ENCODE assay signal across 20 cellular contexts in the genomic region with DNA sequence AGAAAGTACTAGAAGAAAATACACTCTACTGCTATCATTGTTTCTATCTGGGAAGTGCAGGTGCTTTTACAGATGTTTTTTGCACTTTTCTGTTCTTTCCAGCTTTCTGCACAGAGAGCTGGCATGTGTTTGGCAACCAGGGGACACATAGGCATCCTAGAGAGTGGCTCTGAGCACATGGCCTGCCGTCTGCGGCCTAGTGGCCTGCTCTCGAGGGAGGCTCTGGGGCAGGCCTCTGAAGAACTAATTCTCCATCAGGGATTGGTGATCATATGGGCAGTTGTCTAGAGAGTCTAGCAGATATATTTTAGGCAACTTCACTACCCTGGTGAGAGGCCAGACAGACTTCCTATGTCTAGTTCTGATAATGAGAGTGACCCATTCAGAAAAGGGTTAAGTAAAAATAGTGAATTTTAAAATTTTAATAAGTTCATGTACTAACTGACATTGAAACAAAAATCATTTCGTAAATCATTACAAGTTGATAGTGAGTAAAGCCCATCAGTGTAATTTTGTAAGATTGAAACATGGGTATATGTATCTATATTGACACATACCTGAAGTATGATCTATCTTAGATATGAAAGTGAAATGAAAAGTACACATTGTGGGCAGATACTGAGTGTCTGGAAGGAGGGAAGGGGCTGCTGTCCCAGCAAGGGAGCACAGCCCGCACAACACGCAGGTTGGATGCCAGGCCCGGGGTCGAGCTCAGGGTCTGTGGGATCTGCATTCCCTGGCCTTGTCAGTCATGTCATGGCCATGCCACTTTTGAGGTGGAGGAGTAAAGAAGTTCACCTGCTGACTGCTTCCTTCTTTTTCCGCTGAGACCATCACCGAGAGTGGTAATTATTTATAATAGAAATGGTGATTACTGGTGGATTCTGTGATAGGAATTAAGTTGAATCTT.
DNase-seq lines count a peak whose midpoint lies in the region; ATAC-seq, FAIRE-seq and TF ChIP-seq lines count a peak whose summit lies in the region.
"Had no signal": no experiment of that assay in that cellular context is flagged by ENCODE, and none has a peak within 500 bp of the region (broad histone marks: within the 10 kb centered on the region; RNA-seq: fewer than 3 reads in every experiment).

No MANE protein-coding gene starts in this region.

- H3K4me3 ChIP-seq in GM12878 = no peak overlapping the region
- H3K4me3 ChIP-seq: GM23338 had no signal

- FAIRE-seq in GM12878 (lab: Jason Lieb, UNC) = no peak
- FAIRE-seq: HTR-8/SVneo had no signal

- H3K27ac Mint-ChIP-seq in activated CD4-positive, alpha-beta T cell treated with anti-CD3 and anti-CD28 coated beads for 36 hours = peak overlapping the region; percentile 39
- H3K27ac Mint-ChIP-seq in activated naive CD4-positive, alpha-beta T cell treated with anti-CD3 and anti-CD28 coated beads, Interleukin-2, amount 50 U/mL, for 72 hours = no peak overlapping the region
- H3K27ac Mint-ChIP-seq: GM23338 had no signal

- H3K27ac ChIP-seq in GM12878 (ENCODE audit: control insufficient read depth, insufficient read depth) = no peak overlapping the region
- H3K27ac ChIP-seq: KMS-11 had no signal

- H3K9me3 ChIP-seq in GM12878 (replicated peaks; ENCODE audit: control insufficient read depth, insufficient read depth, low read length) = no peaks in the 10 kb centered on the region

- DNase-seq in activated CD4-positive, alpha-beta T cell treated with anti-CD3 and anti-CD28 coated beads for 36 hours = no peak
- DNase-seq in activated CD4-positive, alpha-beta T cell treated with anti-CD3 and anti-CD28 coated beads, Interleukin-2, amount 50 U/mL, for 48 hours = no peak
- no peak for DNase-seq in activated naive CD4-positive, alpha-beta T cell treated with anti-CD3 and anti-CD28 coated beads, Interleukin-2, amount 50 U/mL, for 72 hours (ENCODE audit: low spot score in 2 of 2)
- DNase-seq in activated naive CD4-positive, alpha-beta T cell (lab: John Stamatoyannopoulos, UW) = no peak
- DNase-seq in GM12878 (ENCODE audit: low read depth, low spot score) (no peak), NCI-H1048 (lab: John Stamatoyannopoulos, UW) (no peak)
- DNase-seq in stimulated activated naive CD8-positive, alpha-beta T cell treated with anti-CD3 and anti-CD28 coated beads, Interleukin-15, Interleukin-2, amounts not matched to agents 100 U/mL and 50 U/mL, for 24 hours = no peak
- DNase-seq: CD4-positive, CD25-positive, alpha-beta regulatory T cell; DMS79; NCI-H1105; NCI-H2081; NCI-H524 treated with DMSO at 0.1 percent for 48 hours; NCI-H82; SIG-M5 had no signal

- no peaks in the 10 kb centered on the region for H3K27me3 Mint-ChIP-seq in activated CD4-positive, alpha-beta T cell treated with anti-CD3 and anti-CD28 coated beads for 36 hours
- H3K27me3 Mint-ChIP-seq: CD4-positive, CD25-positive, alpha-beta regulatory T cell had no signal

- WGBS in GM12878 (ENCODE audit: insufficient coverage, insufficient replicate concordance, low lambda C conversion rate, missing lambda C conversion rate) = 80% methylated on average over 10 of the region's 10 CpGs

- peak; percentile 95 for ATAC-seq in activated CD4-positive, alpha-beta T cell treated with anti-CD3 and anti-CD28 coated beads for 36 hours
- peak; percentile 63 to 97 for ATAC-seq in activated naive CD4-positive, alpha-beta T cell treated with anti-CD3 and anti-CD28 coated beads, Interleukin-2, amount 50 U/mL, for 72 hours
- ATAC-seq in GM12878 (peak; percentile 62), GM19455 (IDR thresholded peaks at IDR 0.05; ENCODE audit: unreplicated experiment) (no peak)
- ATAC-seq in stimulated activated naive CD8-positive, alpha-beta T cell treated with anti-CD3 and anti-CD28 coated beads, Interleukin-15, Interleukin-2, amounts not matched to agents 100 U/mL and 50 U/mL, for 24 hours = peak; percentile 32
- ATAC-seq: HCT116, Panc1 had no signal

- TF ChIP-seq POLR2A in GM12878 (IDR thresholded peaks at IDR 0.05; ENCODE audit: low read depth, low read length) = no peak

- SMC1A ChIA-PET in GM12878 (lab: Charles Lee; ENCODE audit: uncharacterized antibody, unreplicated experiment) = interaction anchor here (2.3 kb wide), 1 partner anchor 18 kb away, joined by 8 read pairs; no protein-coding TSS in a partner anchor

- H3K9me3 Mint-ChIP-seq in activated CD4-positive, alpha-beta T cell treated with anti-CD3 and anti-CD28 coated beads for 36 hours (ENCODE audit: low read depth) = no peaks in the 10 kb centered on the region
- no peaks in the 10 kb centered on the region for H3K9me3 Mint-ChIP-seq in activated naive CD4-positive, alpha-beta T cell treated with anti-CD3 and anti-CD28 coated beads, Interleukin-2, amount 50 U/mL, for 72 hours
- H3K9me3 Mint-ChIP-seq: CD4-positive, CD25-positive, alpha-beta regulatory T cell; GM23338 had no signal

- CTCF ChIA-PET in activated CD4-positive, alpha-beta T cell treated with anti-CD3 and anti-CD28 coated beads for 36 hours (lab: Charles Lee) = interaction anchor here (0.7 to 1.2 kb wide), 3 partner anchors 20 to 95 kb away, joined by 3 read pairs; no protein-coding TSS in a partner anchor
- CTCF ChIA-PET in GM12878 (lab: Yijun Ruan, JAX) = interaction anchor here (0.7 kb wide), 1 partner anchor 20 kb away, joined by 3 read pairs; no protein-coding TSS in a partner anchor

- H3K4me1 ChIP-seq in GM12878 (ENCODE audit: control insufficient read depth, insufficient read depth, low read length) = peaks cover 13% of the 10 kb centered on the region

- intact Hi-C loops in activated CD4-positive, alpha-beta T cell treated with anti-CD3 and anti-CD28 coated beads for 36 hours (cut with DNase I, micrococcal nuclease) = no loop called here
- intact Hi-C loops in GM12878 (cut with micrococcal nuclease; ENCODE audit: unreplicated experiment) = no loop called here

- RAD21 ChIA-PET in GM12878 (lab: Charles Lee; ENCODE audit: unreplicated experiment) = no interaction called here

- TF ChIP-seq CTCF in GM12878 (IDR thresholded peaks at IDR 0.05 in 2 of 3, conservative IDR thresholded peaks at IDR 0.05 in 1 of 3; ENCODE audit: control insufficient read depth in 2 of 3, extremely low read depth in 1 of 3, insufficient read depth in 1 of 3, low read depth in 3 of 3, low read length in 3 of 3) = no peak

- POLR2A ChIA-PET in activated CD4-positive, alpha-beta T cell treated with anti-CD3 and anti-CD28 coated beads for 36 hours (lab: Charles Lee) = interaction anchor here (1.0 kb wide), 1 partner anchor 78 kb away, joined by 7 read pairs; no protein-coding TSS in a partner anchor
- POLR2A ChIA-PET in GM12878 (lab: Charles Lee) = interaction anchor here (1.1 kb wide), 1 partner anchor 83 kb away, joined by 3 read pairs; no protein-coding TSS in a partner anchor

- no peak overlapping the region for H3K4me3 Mint-ChIP-seq in activated CD4-positive, alpha-beta T cell treated with anti-CD3 and anti-CD28 coated beads for 36 hours
- H3K4me3 Mint-ChIP-seq: CD4-positive, CD25-positive, alpha-beta regulatory T cell; GM23338 had no signal

- no TSS peak for BruUV-seq in GM12878 (replicated peaks; lab: Mats Ljungman, UMichigan)

- no peak overlapping the region for H2AFZ ChIP-seq in GM12878 (ENCODE audit: control insufficient read depth, low read depth, low read length)
- H2AFZ ChIP-seq: GM23338 had no signal

- no peaks in the 10 kb centered on the region for H3K36me3 ChIP-seq in GM12878 (ENCODE audit: control insufficient read depth in 2 of 2, insufficient read depth in 2 of 2, low read length in 1 of 2)

- no peaks in the 10 kb centered on the region for H4K20me1 ChIP-seq in GM12878 (ENCODE audit: control insufficient read depth, insufficient read depth)

- peaks cover 25% of the 10 kb centered on the region for H3K4me1 Mint-ChIP-seq in activated CD4-positive, alpha-beta T cell treated with anti-CD3 and anti-CD28 coated beads for 36 hours

- H3K4me2 ChIP-seq in GM12878 (ENCODE audit: control insufficient read depth, insufficient read depth) = no peak overlapping the region; the same call in 1 of the 2 replicates
- H3K4me2 ChIP-seq: GM23338, KMS-11 had no signal

- H3K27me3 ChIP-seq in GM12878 (replicated peaks in 1 of 2; ENCODE audit: control insufficient read depth in 2 of 2, insufficient read depth in 2 of 2, low read length in 1 of 2) = no peaks in the 10 kb centered on the region

- in situ Hi-C loops in GM12878 (cut with MboI) = no loop called here

- H3K9ac ChIP-seq in GM12878 (ENCODE audit: control insufficient read depth, insufficient read depth, low read length) = no peak overlapping the region
- H3K9ac ChIP-seq: KMS-11 had no signal

- H3K36me3 Mint-ChIP-seq in activated CD4-positive, alpha-beta T cell treated with anti-CD3 and anti-CD28 coated beads for 36 hours (ENCODE audit: low read depth) = no peaks in the 10 kb centered on the region
- no peaks in the 10 kb centered on the region for H3K36me3 Mint-ChIP-seq in activated naive CD4-positive, alpha-beta T cell treated with anti-CD3 and anti-CD28 coated beads, Interleukin-2, amount 50 U/mL, for 72 hours
- H3K36me3 Mint-ChIP-seq: CD4-positive, CD25-positive, alpha-beta regulatory T cell had no signal

- no peaks in the 10 kb centered on the region for H3K79me2 ChIP-seq in GM12878 (ENCODE audit: control insufficient read depth, insufficient read depth, low read length)

- no peak for TF ChIP-seq EP300 in GM12878 (IDR thresholded peaks at IDR 0.05; ENCODE audit: borderline replicate concordance in 1 of 2, control insufficient read depth in 1 of 2, low read depth in 2 of 2, low read length in 2 of 2)

- no peak for TF ChIP-seq RAD21 in GM12878 (IDR thresholded peaks at IDR 0.05; ENCODE audit: insufficient read depth, low read depth, low read length)

TF ChIP-seq in GM12878, 131 proteins besides CTCF, POLR2A, EP300 and RAD21 (continues in another document):
- TF ChIP-seq NFIC (IDR thresholded peaks at IDR 0.05; ENCODE audit: low read depth, low read length) (no peak), SMAD5 (IDR thresholded peaks at IDR 0.05; ENCODE audit: low read depth) (no peak), NRF1 (conservative IDR thresholded peaks at IDR 0.05; ENCODE audit: low read depth, low read length) (no peak), CHD2 (IDR thresholded peaks at IDR 0.05; ENCODE audit: borderline replicate concordance, low read depth, low read length) (no peak), NR2C1 (IDR thresholded peaks at IDR 0.05) (no peak), STAT1 (conservative IDR thresholded peaks at IDR 0.05) (no peak)
- TF ChIP-seq, protein P1, sequence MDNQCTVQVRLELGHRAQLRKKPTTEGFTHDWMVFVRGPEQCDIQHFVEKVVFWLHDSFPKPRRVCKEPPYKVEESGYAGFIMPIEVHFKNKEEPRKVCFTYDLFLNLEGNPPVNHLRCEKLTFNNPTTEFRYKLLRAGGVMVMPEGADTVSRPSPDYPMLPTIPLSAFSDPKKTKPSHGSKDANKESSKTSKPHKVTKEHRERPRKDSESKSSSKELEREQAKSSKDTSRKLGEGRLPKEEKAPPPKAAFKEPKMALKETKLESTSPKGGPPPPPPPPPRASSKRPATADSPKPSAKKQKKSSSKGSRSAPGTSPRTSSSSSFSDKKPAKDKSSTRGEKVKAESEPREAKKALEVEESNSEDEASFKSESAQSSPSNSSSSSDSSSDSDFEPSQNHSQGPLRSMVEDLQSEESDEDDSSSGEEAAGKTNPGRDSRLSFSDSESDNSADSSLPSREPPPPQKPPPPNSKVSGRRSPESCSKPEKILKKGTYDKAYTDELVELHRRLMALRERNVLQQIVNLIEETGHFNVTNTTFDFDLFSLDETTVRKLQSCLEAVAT (IDR thresholded peaks at IDR 0.05) = no peak
